In the genomic region with DNA sequence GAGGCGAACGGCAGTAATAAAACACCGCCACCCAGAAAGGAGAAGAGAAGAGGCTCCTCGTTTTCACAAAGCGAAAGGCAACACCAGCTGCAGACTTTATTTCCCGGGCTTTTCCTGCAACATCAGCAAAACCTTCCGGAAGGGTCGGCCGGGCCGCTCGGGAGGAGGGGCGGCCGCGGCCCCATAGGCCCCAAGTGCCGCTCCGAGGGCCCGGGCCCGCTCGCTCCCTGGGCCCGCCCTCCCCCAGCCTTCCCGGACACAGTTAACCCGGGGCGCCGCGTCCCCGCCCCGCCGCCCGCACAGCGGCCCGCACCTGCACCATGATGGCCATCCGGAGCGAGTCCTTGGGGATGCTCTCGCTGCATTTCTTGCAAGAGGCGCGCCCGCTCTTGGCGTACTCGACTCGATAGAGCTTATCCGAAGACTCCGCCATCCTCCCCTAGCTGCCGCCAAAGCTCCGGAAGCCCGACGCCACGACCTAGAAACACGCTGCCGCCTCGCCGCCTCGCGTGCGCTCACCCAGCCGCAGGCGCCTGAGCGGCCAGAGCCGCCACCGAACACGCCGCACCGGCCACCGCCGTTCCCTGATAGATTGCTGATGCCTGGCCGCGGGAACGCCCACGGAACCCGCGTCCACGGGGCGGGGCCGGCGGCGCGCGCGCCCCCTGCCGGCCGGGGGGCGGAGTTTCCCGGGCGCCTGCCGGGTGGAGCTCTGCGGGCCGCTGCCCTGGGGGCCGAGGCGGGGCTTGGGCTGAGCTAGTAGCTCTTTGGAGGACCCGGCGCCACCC, we compare ENCODE assay signal across 1 cellular context.
A peak's percentile ranks its signal among the peaks of the same experiment; 100 is the strongest.
TF ChIP-seq lines count a peak whose summit lies in the region.

A gene (minus strand): TSS at position 597 of the 788 bp plus-strand sequence. CDS start 164 bp downstream, at position 433.

TF ChIP-seq in HepG2, 621 proteins besides CTCF, POLR2A, EP300 and RAD21 (continued from another document and continues in another):
- TF ChIP-seq, protein P1, sequence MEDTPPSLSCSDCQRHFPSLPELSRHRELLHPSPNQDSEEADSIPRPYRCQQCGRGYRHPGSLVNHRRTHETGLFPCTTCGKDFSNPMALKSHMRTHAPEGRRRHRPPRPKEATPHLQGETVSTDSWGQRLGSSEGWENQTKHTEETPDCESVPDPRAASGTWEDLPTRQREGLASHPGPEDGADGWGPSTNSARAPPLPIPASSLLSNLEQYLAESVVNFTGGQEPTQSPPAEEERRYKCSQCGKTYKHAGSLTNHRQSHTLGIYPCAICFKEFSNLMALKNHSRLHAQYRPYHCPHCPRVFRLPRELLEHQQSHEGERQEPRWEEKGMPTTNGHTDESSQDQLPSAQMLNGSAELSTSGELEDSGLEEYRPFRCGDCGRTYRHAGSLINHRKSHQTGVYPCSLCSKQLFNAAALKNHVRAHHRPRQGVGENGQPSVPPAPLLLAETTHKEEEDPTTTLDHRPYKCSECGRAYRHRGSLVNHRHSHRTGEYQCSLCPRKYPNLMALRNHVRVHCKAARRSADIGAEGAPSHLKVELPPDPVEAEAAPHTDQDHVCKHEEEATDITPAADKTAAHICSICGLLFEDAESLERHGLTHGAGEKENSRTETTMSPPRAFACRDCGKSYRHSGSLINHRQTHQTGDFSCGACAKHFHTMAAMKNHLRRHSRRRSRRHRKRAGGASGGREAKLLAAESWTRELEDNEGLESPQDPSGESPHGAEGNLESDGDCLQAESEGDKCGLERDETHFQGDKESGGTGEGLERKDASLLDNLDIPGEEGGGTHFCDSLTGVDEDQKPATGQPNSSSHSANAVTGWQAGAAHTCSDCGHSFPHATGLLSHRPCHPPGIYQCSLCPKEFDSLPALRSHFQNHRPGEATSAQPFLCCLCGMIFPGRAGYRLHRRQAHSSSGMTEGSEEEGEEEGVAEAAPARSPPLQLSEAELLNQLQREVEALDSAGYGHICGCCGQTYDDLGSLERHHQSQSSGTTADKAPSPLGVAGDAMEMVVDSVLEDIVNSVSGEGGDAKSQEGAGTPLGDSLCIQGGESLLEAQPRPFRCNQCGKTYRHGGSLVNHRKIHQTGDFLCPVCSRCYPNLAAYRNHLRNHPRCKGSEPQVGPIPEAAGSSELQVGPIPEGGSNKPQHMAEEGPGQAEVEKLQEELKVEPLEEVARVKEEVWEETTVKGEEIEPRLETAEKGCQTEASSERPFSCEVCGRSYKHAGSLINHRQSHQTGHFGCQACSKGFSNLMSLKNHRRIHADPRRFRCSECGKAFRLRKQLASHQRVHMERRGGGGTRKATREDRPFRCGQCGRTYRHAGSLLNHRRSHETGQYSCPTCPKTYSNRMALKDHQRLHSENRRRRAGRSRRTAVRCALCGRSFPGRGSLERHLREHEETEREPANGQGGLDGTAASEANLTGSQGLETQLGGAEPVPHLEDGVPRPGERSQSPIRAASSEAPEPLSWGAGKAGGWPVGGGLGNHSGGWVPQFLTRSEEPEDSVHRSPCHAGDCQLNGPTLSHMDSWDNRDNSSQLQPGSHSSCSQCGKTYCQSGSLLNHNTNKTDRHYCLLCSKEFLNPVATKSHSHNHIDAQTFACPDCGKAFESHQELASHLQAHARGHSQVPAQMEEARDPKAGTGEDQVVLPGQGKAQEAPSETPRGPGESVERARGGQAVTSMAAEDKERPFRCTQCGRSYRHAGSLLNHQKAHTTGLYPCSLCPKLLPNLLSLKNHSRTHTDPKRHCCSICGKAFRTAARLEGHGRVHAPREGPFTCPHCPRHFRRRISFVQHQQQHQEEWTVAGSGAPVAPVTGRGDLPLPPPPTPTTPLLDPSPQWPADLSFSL (CRISPR knock-in tag; IDR thresholded peaks at IDR 0.05): no peak
- TF ChIP-seq, protein P2, sequence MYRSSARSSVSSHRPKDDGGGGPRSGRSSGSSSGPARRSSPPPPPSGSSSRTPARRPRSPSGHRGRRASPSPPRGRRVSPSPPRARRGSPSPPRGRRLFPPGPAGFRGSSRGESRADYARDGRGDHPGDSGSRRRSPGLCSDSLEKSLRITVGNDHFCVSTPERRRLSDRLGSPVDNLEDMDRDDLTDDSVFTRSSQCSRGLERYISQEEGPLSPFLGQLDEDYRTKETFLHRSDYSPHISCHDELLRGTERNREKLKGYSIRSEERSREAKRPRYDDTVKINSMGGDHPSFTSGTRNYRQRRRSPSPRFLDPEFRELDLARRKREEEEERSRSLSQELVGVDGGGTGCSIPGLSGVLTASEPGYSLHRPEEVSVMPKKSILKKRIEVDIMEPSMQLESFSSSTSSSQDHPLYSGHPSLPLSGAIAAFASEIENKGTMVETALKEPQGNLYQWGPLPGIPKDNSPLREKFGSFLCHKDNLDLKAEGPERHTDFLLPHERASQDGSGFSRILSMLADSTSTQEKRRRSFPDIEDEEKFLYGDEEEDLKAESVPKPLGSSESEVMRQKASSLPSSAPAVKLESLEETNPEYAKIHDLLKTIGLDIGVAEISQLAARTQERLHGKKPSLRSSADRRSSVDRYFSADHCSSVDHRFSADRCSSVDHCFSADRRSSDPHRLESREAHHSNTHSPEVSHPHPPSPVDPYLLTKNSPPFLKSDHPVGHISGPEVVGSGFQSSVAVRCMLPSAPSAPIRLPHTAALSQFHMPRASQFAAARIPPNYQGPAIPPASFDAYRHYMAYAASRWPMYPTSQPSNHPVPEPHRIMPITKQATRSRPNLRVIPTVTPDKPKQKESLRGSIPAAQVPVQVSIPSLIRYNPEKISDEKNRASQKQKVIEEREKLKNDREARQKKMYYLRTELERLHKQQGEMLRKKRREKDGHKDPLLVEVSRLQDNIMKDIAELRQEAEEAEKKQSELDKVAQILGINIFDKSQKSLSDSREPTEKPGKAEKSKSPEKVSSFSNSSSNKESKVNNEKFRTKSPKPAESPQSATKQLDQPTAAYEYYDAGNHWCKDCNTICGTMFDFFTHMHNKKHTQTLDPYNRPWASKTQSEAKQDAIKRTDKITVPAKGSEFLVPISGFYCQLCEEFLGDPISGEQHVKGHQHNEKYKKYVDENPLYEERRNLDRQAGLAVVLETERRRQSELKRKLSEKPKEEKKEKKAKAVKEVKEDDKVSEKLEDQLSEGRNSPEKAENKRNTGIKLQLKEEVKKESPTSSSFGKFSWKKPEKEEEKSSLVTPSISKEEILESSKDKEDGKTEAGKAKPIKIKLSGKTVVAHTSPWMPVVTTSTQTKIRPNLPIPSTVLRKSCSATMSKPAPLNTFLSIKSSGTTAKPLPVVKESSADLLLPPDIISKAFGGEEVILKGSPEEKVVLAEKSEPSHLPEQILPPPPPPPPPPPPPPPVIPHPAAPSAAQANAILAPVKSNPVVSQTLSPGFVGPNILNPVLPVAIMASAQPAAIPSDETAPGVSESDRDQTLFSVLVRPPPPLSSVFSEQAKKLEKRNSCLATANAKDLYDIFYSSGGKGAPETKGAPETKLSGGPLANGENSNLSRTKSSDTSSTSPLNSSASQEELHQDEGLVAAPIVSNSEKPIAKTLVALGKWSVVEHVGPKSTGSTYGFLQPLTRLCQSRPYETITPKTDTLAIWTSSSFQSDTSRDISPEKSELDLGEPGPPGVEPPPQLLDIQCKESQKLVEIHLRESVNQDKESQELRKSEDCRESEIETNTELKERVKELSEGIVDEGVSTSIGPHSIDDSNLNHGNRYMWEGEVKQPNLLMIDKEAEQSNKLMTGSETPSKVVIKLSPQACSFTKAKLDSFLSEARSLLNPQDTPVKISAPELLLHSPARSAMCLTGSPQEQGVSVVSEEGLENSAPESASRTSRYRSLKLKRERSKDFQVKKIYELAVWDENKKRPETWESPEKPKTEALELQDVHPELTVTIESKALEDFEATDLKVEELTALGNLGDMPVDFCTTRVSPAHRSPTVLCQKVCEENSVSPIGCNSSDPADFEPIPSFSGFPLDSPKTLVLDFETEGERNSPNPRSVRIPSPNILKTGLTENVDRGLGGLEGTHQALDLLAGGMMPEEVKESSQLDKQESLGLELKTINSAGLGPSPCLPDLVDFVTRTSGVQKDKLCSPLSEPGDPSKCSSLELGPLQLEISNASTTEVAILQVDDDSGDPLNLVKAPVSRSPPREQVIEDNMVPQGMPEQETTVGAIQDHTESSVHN (CRISPR knock-in tag; IDR thresholded peaks at IDR 0.05): no peak
- TF ChIP-seq, protein P3, sequence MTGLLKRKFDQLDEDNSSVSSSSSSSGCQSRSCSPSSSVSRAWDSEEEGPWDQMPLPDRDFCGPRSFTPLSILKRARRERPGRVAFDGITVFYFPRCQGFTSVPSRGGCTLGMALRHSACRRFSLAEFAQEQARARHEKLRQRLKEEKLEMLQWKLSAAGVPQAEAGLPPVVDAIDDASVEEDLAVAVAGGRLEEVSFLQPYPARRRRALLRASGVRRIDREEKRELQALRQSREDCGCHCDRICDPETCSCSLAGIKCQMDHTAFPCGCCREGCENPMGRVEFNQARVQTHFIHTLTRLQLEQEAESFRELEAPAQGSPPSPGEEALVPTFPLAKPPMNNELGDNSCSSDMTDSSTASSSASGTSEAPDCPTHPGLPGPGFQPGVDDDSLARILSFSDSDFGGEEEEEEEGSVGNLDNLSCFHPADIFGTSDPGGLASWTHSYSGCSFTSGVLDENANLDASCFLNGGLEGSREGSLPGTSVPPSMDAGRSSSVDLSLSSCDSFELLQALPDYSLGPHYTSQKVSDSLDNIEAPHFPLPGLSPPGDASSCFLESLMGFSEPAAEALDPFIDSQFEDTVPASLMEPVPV (CRISPR knock-in tag; IDR thresholded peaks at IDR 0.05): peak; percentile 62; the same call in 1 of the 2 replicates
- TF ChIP-seq, protein P4, sequence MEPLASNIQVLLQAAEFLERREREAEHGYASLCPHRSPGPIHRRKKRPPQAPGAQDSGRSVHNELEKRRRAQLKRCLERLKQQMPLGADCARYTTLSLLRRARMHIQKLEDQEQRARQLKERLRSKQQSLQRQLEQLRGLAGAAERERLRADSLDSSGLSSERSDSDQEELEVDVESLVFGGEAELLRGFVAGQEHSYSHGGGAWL (CRISPR knock-in tag; IDR thresholded peaks at IDR 0.05): 0 out of 2 replicates have a peak, but pooled peaks have one; percentile 78
- TF ChIP-seq, protein P5, sequence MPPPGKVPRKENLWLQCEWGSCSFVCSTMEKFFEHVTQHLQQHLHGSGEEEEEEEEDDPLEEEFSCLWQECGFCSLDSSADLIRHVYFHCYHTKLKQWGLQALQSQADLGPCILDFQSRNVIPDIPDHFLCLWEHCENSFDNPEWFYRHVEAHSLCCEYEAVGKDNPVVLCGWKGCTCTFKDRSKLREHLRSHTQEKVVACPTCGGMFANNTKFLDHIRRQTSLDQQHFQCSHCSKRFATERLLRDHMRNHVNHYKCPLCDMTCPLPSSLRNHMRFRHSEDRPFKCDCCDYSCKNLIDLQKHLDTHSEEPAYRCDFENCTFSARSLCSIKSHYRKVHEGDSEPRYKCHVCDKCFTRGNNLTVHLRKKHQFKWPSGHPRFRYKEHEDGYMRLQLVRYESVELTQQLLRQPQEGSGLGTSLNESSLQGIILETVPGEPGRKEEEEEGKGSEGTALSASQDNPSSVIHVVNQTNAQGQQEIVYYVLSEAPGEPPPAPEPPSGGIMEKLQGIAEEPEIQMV (CRISPR knock-in tag; IDR thresholded peaks at IDR 0.05; ENCODE audit: low read depth): 0 out of 2 replicates have a peak, but pooled peaks have one; percentile 56
- TF ChIP-seq PTBP1 (IDR thresholded peaks at IDR 0.05; ENCODE audit: low read depth, low read length, poor library complexity, severe bottlenecking) (peak; percentile 65), ZNF816 (CRISPR knock-in tag; IDR thresholded peaks at IDR 0.05; ENCODE audit: borderline replicate concordance) (peak; percentile 43; the same call in 1 of the 2 replicates), POGZ (CRISPR knock-in tag; IDR thresholded peaks at IDR 0.05) (peak; percentile 40; the same call in 1 of the 2 replicates), FOXA3 (CRISPR knock-in tag; IDR thresholded peaks at IDR 0.05) (peak; percentile 61), ZNF441 (CRISPR knock-in tag; IDR thresholded peaks at IDR 0.05; ENCODE audit: borderline replicate concordance) (peak; percentile 60; the same call in 1 of the 2 replicates), SP4 (CRISPR knock-in tag; IDR thresholded peaks at IDR 0.05) (peak; percentile 83; the same call in 1 of the 2 replicates), SKI (IDR thresholded peaks at IDR 0.05; ENCODE audit: partially characterized antibody) (peak; percentile 62), KLF9 (CRISPR knock-in tag; IDR thresholded peaks at IDR 0.05; ENCODE audit: low read depth) (no peak), RBFOX2 (IDR thresholded peaks at IDR 0.05; ENCODE audit: low read depth, low read length) (peak; percentile 91), FOXO1 (CRISPR knock-in tag; IDR thresholded peaks at IDR 0.05) (0 out of 2 replicates have a peak, but pooled peaks have one; percentile 19), ELF1 (CRISPR knock-in tag; IDR thresholded peaks at IDR 0.05) (no peak)
- TF ChIP-seq, protein P6, sequence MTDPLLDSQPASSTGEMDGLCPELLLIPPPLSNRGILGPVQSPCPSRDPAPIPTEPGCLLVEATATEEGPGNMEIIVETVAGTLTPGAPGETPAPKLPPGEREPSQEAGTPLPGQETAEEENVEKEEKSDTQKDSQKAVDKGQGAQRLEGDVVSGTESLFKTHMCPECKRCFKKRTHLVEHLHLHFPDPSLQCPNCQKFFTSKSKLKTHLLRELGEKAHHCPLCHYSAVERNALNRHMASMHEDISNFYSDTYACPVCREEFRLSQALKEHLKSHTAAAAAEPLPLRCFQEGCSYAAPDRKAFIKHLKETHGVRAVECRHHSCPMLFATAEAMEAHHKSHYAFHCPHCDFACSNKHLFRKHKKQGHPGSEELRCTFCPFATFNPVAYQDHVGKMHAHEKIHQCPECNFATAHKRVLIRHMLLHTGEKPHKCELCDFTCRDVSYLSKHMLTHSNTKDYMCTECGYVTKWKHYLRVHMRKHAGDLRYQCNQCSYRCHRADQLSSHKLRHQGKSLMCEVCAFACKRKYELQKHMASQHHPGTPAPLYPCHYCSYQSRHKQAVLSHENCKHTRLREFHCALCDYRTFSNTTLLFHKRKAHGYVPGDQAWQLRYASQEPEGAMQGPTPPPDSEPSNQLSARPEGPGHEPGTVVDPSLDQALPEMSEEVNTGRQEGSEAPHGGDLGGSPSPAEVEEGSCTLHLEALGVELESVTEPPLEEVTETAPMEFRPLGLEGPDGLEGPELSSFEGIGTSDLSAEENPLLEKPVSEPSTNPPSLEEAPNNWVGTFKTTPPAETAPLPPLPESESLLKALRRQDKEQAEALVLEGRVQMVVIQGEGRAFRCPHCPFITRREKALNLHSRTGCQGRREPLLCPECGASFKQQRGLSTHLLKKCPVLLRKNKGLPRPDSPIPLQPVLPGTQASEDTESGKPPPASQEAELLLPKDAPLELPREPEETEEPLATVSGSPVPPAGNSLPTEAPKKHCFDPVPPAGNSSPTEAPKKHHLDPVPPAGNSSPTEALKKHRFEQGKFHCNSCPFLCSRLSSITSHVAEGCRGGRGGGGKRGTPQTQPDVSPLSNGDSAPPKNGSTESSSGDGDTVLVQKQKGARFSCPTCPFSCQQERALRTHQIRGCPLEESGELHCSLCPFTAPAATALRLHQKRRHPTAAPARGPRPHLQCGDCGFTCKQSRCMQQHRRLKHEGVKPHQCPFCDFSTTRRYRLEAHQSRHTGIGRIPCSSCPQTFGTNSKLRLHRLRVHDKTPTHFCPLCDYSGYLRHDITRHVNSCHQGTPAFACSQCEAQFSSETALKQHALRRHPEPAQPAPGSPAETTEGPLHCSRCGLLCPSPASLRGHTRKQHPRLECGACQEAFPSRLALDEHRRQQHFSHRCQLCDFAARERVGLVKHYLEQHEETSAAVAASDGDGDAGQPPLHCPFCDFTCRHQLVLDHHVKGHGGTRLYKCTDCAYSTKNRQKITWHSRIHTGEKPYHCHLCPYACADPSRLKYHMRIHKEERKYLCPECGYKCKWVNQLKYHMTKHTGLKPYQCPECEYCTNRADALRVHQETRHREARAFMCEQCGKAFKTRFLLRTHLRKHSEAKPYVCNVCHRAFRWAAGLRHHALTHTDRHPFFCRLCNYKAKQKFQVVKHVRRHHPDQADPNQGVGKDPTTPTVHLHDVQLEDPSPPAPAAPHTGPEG (CRISPR knock-in tag; IDR thresholded peaks at IDR 0.05): peak; percentile 44; the same call in 1 of the 2 replicates
- TF ChIP-seq, protein P7, sequence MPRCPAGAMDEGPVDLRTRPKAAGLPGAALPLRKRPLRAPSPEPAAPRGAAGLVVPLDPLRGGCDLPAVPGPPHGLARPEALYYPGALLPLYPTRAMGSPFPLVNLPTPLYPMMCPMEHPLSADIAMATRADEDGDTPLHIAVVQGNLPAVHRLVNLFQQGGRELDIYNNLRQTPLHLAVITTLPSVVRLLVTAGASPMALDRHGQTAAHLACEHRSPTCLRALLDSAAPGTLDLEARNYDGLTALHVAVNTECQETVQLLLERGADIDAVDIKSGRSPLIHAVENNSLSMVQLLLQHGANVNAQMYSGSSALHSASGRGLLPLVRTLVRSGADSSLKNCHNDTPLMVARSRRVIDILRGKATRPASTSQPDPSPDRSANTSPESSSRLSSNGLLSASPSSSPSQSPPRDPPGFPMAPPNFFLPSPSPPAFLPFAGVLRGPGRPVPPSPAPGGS (CRISPR knock-in tag; IDR thresholded peaks at IDR 0.05): peak; percentile 62
